2 cellular contexts compared by ENCODE assay signal in the genomic region with DNA sequence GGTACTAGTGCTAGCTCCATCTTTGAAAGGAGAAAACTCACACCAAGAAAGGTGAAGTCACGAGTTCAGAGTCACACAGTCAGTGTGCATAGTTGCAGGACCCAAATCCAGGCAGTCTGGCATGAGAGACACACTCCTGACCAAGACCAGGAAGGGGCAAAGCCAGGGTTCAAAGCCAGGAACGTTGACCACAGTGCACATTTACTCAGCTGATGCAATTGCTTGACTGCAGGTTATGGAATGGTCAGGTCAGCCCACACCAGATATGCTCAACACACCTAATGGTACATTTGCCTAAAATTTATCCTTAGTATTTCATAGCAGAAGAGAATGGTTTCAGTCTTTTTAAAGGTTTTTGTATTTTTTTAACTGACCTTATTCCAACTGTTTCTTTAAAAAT.
A peak's percentile ranks its signal among the peaks of the same experiment; 100 is the strongest.
TF ChIP-seq lines count a peak whose summit lies in the region.

No MANE protein-coding gene starts in this region.

TF ChIP-seq in GM23338, 12 proteins besides CTCF, POLR2A, EP300 and RAD21 (continued from another document):
- TF ChIP-seq, protein P1, sequence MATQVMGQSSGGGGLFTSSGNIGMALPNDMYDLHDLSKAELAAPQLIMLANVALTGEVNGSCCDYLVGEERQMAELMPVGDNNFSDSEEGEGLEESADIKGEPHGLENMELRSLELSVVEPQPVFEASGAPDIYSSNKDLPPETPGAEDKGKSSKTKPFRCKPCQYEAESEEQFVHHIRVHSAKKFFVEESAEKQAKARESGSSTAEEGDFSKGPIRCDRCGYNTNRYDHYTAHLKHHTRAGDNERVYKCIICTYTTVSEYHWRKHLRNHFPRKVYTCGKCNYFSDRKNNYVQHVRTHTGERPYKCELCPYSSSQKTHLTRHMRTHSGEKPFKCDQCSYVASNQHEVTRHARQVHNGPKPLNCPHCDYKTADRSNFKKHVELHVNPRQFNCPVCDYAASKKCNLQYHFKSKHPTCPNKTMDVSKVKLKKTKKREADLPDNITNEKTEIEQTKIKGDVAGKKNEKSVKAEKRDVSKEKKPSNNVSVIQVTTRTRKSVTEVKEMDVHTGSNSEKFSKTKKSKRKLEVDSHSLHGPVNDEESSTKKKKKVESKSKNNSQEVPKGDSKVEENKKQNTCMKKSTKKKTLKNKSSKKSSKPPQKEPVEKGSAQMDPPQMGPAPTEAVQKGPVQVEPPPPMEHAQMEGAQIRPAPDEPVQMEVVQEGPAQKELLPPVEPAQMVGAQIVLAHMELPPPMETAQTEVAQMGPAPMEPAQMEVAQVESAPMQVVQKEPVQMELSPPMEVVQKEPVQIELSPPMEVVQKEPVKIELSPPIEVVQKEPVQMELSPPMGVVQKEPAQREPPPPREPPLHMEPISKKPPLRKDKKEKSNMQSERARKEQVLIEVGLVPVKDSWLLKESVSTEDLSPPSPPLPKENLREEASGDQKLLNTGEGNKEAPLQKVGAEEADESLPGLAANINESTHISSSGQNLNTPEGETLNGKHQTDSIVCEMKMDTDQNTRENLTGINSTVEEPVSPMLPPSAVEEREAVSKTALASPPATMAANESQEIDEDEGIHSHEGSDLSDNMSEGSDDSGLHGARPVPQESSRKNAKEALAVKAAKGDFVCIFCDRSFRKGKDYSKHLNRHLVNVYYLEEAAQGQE (IDR thresholded peaks at IDR 0.05; ENCODE audit: unreplicated experiment) = no peak
- TF ChIP-seq POLR2AphosphoS5 (IDR thresholded peaks at IDR 0.05; ENCODE audit: low read depth) = no peak
- TF ChIP-seq, protein P2, sequence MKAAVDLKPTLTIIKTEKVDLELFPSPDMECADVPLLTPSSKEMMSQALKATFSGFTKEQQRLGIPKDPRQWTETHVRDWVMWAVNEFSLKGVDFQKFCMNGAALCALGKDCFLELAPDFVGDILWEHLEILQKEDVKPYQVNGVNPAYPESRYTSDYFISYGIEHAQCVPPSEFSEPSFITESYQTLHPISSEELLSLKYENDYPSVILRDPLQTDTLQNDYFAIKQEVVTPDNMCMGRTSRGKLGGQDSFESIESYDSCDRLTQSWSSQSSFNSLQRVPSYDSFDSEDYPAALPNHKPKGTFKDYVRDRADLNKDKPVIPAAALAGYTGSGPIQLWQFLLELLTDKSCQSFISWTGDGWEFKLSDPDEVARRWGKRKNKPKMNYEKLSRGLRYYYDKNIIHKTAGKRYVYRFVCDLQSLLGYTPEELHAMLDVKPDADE (IDR thresholded peaks at IDR 0.05) = no peak
- TF ChIP-seq ZNF331 (CRISPR knock-in tag; IDR thresholded peaks at IDR 0.05; ENCODE audit: low read depth) = no peak

TF ChIP-seq in HepG2, 621 proteins besides CTCF, POLR2A, EP300 and RAD21 (continued from another document and continues in another):
- no peak for TF ChIP-seq MAZ (IDR thresholded peaks at IDR 0.05; ENCODE audit: borderline replicate concordance, low read depth, low read length)
- TF ChIP-seq MAZ (CRISPR knock-in tag; IDR thresholded peaks at IDR 0.05; ENCODE audit: low read depth) = no peak
- no peak for TF ChIP-seq TEAD2 (CRISPR knock-in tag; IDR thresholded peaks at IDR 0.05)
- TF ChIP-seq CBX1 (IDR thresholded peaks at IDR 0.05; ENCODE audit: low read depth) = no peak
- TF ChIP-seq ZNF552 (CRISPR knock-in tag; IDR thresholded peaks at IDR 0.05; ENCODE audit: borderline replicate concordance) = no peak
- peak; percentile 16; the same call in 1 of the 2 replicates for TF ChIP-seq SAP130 (CRISPR knock-in tag; IDR thresholded peaks at IDR 0.05; ENCODE audit: low read depth)
- no peak for TF ChIP-seq ZNF792 (CRISPR knock-in tag; IDR thresholded peaks at IDR 0.05)
- TF ChIP-seq, protein P3, sequence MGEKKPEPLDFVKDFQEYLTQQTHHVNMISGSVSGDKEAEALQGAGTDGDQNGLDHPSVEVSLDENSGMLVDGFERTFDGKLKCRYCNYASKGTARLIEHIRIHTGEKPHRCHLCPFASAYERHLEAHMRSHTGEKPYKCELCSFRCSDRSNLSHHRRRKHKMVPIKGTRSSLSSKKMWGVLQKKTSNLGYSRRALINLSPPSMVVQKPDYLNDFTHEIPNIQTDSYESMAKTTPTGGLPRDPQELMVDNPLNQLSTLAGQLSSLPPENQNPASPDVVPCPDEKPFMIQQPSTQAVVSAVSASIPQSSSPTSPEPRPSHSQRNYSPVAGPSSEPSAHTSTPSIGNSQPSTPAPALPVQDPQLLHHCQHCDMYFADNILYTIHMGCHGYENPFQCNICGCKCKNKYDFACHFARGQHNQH (CRISPR knock-in tag; IDR thresholded peaks at IDR 0.05) = no peak
- TF ChIP-seq KDM5A (IDR thresholded peaks at IDR 0.05; ENCODE audit: borderline replicate concordance, low read length) = no peak
- no peak for TF ChIP-seq GABPB1 (CRISPR knock-in tag; IDR thresholded peaks at IDR 0.05)
- TF ChIP-seq ZBTB20 (CRISPR knock-in tag; IDR thresholded peaks at IDR 0.05; ENCODE audit: borderline replicate concordance, low read depth) = no peak
- TF ChIP-seq, protein P4, sequence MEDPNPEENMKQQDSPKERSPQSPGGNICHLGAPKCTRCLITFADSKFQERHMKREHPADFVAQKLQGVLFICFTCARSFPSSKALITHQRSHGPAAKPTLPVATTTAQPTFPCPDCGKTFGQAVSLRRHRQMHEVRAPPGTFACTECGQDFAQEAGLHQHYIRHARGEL (CRISPR knock-in tag; IDR thresholded peaks at IDR 0.05) = no peak
- no peak for TF ChIP-seq RFXAP (CRISPR knock-in tag; IDR thresholded peaks at IDR 0.05; ENCODE audit: borderline replicate concordance)
- TF ChIP-seq GPN1 (CRISPR knock-in tag; IDR thresholded peaks at IDR 0.05; ENCODE audit: borderline replicate concordance) = no peak
- TF ChIP-seq JUNB (CRISPR knock-in tag; IDR thresholded peaks at IDR 0.05; ENCODE audit: borderline replicate concordance) = no peak
- no peak for TF ChIP-seq HHEX (CRISPR knock-in tag; IDR thresholded peaks at IDR 0.05)
- no peak for TF ChIP-seq SNAI1 (CRISPR knock-in tag; IDR thresholded peaks at IDR 0.05; ENCODE audit: borderline replicate concordance)
- TF ChIP-seq ZNF558 (CRISPR knock-in tag; IDR thresholded peaks at IDR 0.05; ENCODE audit: borderline replicate concordance) = no peak
- no peak for TF ChIP-seq CHD4 (IDR thresholded peaks at IDR 0.05; ENCODE audit: borderline replicate concordance, low read length)
- TF ChIP-seq SCMH1 (CRISPR knock-in tag; IDR thresholded peaks at IDR 0.05; ENCODE audit: borderline replicate concordance) = no peak
- TF ChIP-seq, protein P5, sequence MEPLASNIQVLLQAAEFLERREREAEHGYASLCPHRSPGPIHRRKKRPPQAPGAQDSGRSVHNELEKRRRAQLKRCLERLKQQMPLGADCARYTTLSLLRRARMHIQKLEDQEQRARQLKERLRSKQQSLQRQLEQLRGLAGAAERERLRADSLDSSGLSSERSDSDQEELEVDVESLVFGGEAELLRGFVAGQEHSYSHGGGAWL (CRISPR knock-in tag; IDR thresholded peaks at IDR 0.05) = no peak
- TF ChIP-seq NFKBIZ (CRISPR knock-in tag; IDR thresholded peaks at IDR 0.05) = no peak
- no peak for TF ChIP-seq CREB1 (IDR thresholded peaks at IDR 0.05)
- TF ChIP-seq CREB1 (CRISPR knock-in tag; IDR thresholded peaks at IDR 0.05) = no peak
- TF ChIP-seq RAD51 (IDR thresholded peaks at IDR 0.05; ENCODE audit: borderline replicate concordance) = no peak
- TF ChIP-seq ZNF468 (CRISPR knock-in tag; IDR thresholded peaks at IDR 0.05) = no peak
- no peak for TF ChIP-seq RXRB (CRISPR knock-in tag; IDR thresholded peaks at IDR 0.05; ENCODE audit: borderline replicate concordance)
- TF ChIP-seq YEATS2 (CRISPR knock-in tag; IDR thresholded peaks at IDR 0.05; ENCODE audit: borderline replicate concordance) = no peak
- TF ChIP-seq ZNF101 (CRISPR knock-in tag; IDR thresholded peaks at IDR 0.05; ENCODE audit: borderline replicate concordance, low read depth) = no peak
- TF ChIP-seq ZNF724P (CRISPR knock-in tag; IDR thresholded peaks at IDR 0.05; ENCODE audit: borderline replicate concordance) = no peak
- TF ChIP-seq ZNF230 (CRISPR knock-in tag; IDR thresholded peaks at IDR 0.05) = no peak
- TF ChIP-seq, protein P6, sequence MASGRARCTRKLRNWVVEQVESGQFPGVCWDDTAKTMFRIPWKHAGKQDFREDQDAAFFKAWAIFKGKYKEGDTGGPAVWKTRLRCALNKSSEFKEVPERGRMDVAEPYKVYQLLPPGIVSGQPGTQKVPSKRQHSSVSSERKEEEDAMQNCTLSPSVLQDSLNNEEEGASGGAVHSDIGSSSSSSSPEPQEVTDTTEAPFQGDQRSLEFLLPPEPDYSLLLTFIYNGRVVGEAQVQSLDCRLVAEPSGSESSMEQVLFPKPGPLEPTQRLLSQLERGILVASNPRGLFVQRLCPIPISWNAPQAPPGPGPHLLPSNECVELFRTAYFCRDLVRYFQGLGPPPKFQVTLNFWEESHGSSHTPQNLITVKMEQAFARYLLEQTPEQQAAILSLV (CRISPR knock-in tag; IDR thresholded peaks at IDR 0.05; ENCODE audit: borderline replicate concordance) = no peak
- TF ChIP-seq HMGA1 (CRISPR knock-in tag; conservative IDR thresholded peaks at IDR 0.05) = no peak
- TF ChIP-seq ZFP90 (CRISPR knock-in tag; IDR thresholded peaks at IDR 0.05; ENCODE audit: borderline replicate concordance) = no peak
- TF ChIP-seq MIER2 (CRISPR knock-in tag; IDR thresholded peaks at IDR 0.05) = no peak
- TF ChIP-seq ISX (CRISPR knock-in tag; conservative IDR thresholded peaks at IDR 0.05) = no peak
- TF ChIP-seq ETV6 (CRISPR knock-in tag; conservative IDR thresholded peaks at IDR 0.05) = no peak
- TF ChIP-seq ZNF331 (CRISPR knock-in tag; IDR thresholded peaks at IDR 0.05) = no peak
- TF ChIP-seq HCFC1 (IDR thresholded peaks at IDR 0.05; ENCODE audit: low read depth, low read length) = no peak
- no peak for TF ChIP-seq ZMYM3 (CRISPR knock-in tag; IDR thresholded peaks at IDR 0.05)
- TF ChIP-seq, protein P7, sequence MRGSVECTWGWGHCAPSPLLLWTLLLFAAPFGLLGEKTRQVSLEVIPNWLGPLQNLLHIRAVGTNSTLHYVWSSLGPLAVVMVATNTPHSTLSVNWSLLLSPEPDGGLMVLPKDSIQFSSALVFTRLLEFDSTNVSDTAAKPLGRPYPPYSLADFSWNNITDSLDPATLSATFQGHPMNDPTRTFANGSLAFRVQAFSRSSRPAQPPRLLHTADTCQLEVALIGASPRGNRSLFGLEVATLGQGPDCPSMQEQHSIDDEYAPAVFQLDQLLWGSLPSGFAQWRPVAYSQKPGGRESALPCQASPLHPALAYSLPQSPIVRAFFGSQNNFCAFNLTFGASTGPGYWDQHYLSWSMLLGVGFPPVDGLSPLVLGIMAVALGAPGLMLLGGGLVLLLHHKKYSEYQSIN (CRISPR knock-in tag; IDR thresholded peaks at IDR 0.05; ENCODE audit: borderline replicate concordance) = no peak
- TF ChIP-seq LCORL (IDR thresholded peaks at IDR 0.05) = no peak
- TF ChIP-seq LCORL (CRISPR knock-in tag; IDR thresholded peaks at IDR 0.05) = 0 out of 2 replicates have a peak, but pooled peaks have one; percentile 39
- TF ChIP-seq ZSCAN22 (CRISPR knock-in tag; IDR thresholded peaks at IDR 0.05) = no peak
- TF ChIP-seq, protein P8, sequence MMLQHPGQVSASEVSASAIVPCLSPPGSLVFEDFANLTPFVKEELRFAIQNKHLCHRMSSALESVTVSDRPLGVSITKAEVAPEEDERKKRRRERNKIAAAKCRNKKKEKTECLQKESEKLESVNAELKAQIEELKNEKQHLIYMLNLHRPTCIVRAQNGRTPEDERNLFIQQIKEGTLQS (CRISPR knock-in tag; IDR thresholded peaks at IDR 0.05) = no peak
- TF ChIP-seq ZNF547 (CRISPR knock-in tag; IDR thresholded peaks at IDR 0.05) = no peak
- TF ChIP-seq ZNF224 (CRISPR knock-in tag; IDR thresholded peaks at IDR 0.05) = no peak
- no peak for TF ChIP-seq AKAP8 (CRISPR knock-in tag; IDR thresholded peaks at IDR 0.05)
- TF ChIP-seq ZMYM2 (CRISPR knock-in tag; IDR thresholded peaks at IDR 0.05) = no peak
- TF ChIP-seq, protein P9, sequence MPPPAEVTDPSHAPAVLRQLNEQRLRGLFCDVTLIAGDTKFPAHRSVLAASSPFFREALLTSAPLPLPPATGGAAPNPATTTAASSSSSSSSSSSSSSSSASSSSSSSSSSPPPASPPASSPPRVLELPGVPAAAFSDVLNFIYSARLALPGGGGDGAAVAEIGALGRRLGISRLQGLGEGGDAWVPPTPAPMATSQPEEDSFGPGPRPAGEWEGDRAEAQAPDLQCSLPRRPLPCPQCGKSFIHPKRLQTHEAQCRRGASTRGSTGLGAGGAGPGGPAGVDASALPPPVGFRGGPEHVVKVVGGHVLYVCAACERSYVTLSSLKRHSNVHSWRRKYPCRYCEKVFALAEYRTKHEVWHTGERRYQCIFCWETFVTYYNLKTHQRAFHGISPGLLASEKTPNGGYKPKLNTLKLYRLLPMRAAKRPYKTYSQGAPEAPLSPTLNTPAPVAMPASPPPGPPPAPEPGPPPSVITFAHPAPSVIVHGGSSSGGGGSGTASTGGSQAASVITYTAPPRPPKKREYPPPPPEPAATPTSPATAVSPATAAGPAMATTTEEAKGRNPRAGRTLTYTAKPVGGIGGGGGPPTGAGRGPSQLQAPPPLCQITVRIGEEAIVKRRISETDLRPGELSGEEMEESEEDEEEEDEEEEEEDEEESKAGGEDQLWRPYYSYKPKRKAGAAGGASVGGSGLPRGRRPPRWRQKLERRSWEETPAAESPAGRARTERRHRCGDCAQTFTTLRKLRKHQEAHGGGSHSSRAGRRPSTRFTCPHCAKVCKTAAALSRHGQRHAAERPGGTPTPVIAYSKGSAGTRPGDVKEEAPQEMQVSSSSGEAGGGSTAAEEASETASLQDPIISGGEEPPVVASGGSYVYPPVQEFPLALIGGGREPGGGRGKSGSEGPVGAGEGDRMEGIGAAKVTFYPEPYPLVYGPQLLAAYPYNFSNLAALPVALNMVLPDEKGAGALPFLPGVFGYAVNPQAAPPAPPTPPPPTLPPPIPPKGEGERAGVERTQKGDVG (CRISPR knock-in tag; IDR thresholded peaks at IDR 0.05; ENCODE audit: borderline replicate concordance) = no peak
- TF ChIP-seq FOXA3 (CRISPR knock-in tag; IDR thresholded peaks at IDR 0.05) = peak; percentile 45; the same call in 1 of the 2 replicates
- TF ChIP-seq ZNF567 (CRISPR knock-in tag; IDR thresholded peaks at IDR 0.05; ENCODE audit: borderline replicate concordance) = no peak
- TF ChIP-seq ZC3H4 (CRISPR knock-in tag; IDR thresholded peaks at IDR 0.05; ENCODE audit: borderline replicate concordance) = no peak
- TF ChIP-seq SKI (IDR thresholded peaks at IDR 0.05; ENCODE audit: partially characterized antibody) = no peak
- TF ChIP-seq, protein P10, sequence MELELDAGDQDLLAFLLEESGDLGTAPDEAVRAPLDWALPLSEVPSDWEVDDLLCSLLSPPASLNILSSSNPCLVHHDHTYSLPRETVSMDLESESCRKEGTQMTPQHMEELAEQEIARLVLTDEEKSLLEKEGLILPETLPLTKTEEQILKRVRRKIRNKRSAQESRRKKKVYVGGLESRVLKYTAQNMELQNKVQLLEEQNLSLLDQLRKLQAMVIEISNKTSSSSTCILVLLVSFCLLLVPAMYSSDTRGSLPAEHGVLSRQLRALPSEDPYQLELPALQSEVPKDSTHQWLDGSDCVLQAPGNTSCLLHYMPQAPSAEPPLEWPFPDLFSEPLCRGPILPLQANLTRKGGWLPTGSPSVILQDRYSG (CRISPR knock-in tag; IDR thresholded peaks at IDR 0.05) = no peak
- TF ChIP-seq, protein P11, sequence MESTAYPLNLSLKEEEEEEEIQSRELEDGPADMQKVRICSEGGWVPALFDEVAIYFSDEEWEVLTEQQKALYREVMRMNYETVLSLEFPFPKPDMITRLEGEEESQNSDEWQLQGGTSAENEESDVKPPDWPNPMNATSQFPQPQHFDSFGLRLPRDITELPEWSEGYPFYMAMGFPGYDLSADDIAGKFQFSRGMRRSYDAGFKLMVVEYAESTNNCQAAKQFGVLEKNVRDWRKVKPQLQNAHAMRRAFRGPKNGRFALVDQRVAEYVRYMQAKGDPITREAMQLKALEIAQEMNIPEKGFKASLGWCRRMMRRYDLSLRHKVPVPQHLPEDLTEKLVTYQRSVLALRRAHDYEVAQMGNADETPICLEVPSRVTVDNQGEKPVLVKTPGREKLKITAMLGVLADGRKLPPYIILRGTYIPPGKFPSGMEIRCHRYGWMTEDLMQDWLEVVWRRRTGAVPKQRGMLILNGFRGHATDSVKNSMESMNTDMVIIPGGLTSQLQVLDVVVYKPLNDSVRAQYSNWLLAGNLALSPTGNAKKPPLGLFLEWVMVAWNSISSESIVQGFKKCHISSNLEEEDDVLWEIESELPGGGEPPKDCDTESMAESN (CRISPR knock-in tag; conservative IDR thresholded peaks at IDR 0.05) = no peak
